12 cellular contexts compared by ENCODE assay signal in genomic region chr13:31050486-31051400, GRCh38.
A peak's percentile ranks its signal among the peaks of the same experiment; 100 is the strongest.
DNase-seq lines count a peak whose midpoint lies in the region; ATAC-seq and TF ChIP-seq lines count a peak whose summit lies in the region.
"Had no signal": no experiment of that assay in that cellular context is flagged by ENCODE, and none has a peak within 500 bp of the region (broad histone marks: within the 10 kb centered on the region; RNA-seq: fewer than 3 reads in every experiment).

No MANE protein-coding gene starts in this region.

- H3K36me3 ChIP-seq in left lung: no peaks in the 10 kb centered on the region
- no peaks in the 10 kb centered on the region for H3K36me3 ChIP-seq in MG63

- WGBS in H9 (ENCODE audit: extremely low coverage, insufficient read length, low lambda C conversion rate): no CpG with 5 or more reads among the region's 6 CpGs

- H4K20me1 ChIP-seq in H9 (ENCODE audit: control insufficient read depth, insufficient read depth, insufficient read length): no peaks in the 10 kb centered on the region

- H3K23ac ChIP-seq in H9 (ENCODE audit: insufficient read length, low read depth, low read length): no peak overlapping the region

- no peak overlapping the region for H3K18ac ChIP-seq in H9 (ENCODE audit: insufficient read length, low read depth, low read length)

- no peak overlapping the region for H2AFZ ChIP-seq in H9 (ENCODE audit: low read length)

- H3K14ac ChIP-seq in H9 (ENCODE audit: insufficient read depth, low read length): no peak overlapping the region

- H2BK120ac ChIP-seq in H9 (ENCODE audit: low read depth, low read length, poor library complexity, severe bottlenecking): no peak overlapping the region

- TF ChIP-seq CTCF in AG04450 (IDR thresholded peaks at IDR 0.05; ENCODE audit: low read depth, low read length) (peak; percentile 57), H9 (conservative IDR thresholded peaks at IDR 0.05) (peak; percentile 40), left lung (IDR thresholded peaks at IDR 0.05) (no peak)

- H3K4me3 ChIP-seq in AG04450 (ENCODE audit: low read depth, low read length) (no peak overlapping the region), left lung (no peak overlapping the region), MG63 (no peak overlapping the region)

- no peaks in the 10 kb centered on the region for H3K27me3 ChIP-seq in AG04450 (ENCODE audit: control insufficient read depth, insufficient read depth, low read length)
- H3K27me3 ChIP-seq in H9 (ENCODE audit: insufficient read depth, low read length): no peaks in the 10 kb centered on the region
- H3K27me3 ChIP-seq in left lung: peaks cover 0 to 17% of the 10 kb centered on the region in 2 donors
- H3K27me3 ChIP-seq in MG63: no peaks in the 10 kb centered on the region

- H2AK5ac ChIP-seq in H9 (ENCODE audit: insufficient read length, low read length): no peak overlapping the region

- CTCF ChIA-PET in AG04450 (lab: Charles Lee): interaction anchor here (0.6 to 2.6 kb wide), 7 partner anchors 15 to 918 kb away, joined by 3 to 6 read pairs (median 4); no protein-coding TSS in a partner anchor

- H3K4me3 Mint-ChIP-seq in H9: no peak overlapping the region
- H3K4me3 Mint-ChIP-seq in T-helper 2 cell treated with Interferon-gamma antibody and Interleukin-4, amounts not matched to agents 5 μg/mL and 100 μg/mL, for 36 hours: no peak overlapping the region

- H3K9ac ChIP-seq in H9 (ENCODE audit: extremely low read depth, insufficient read length, low read length): no peak overlapping the region

- intact Hi-C loops in left lung (cut with DNase I): no loop called here

- no peak overlapping the region for H2BK5ac ChIP-seq in H9 (ENCODE audit: insufficient read length, low read length)

- no peak overlapping the region for H2BK15ac ChIP-seq in H9 (ENCODE audit: low read depth, low read length)

- H3K9me3 Mint-ChIP-seq in H9: no peaks in the 10 kb centered on the region
- H3K9me3 Mint-ChIP-seq in T-helper 2 cell treated with Interferon-gamma antibody and Interleukin-4, amounts not matched to agents 5 μg/mL and 100 μg/mL, for 36 hours: no peaks in the 10 kb centered on the region

- H3K56ac ChIP-seq in H9 (ENCODE audit: insufficient read length, low read depth, low read length): no peak overlapping the region

- no peak overlapping the region for H3K4me2 ChIP-seq in H9 (ENCODE audit: insufficient read depth, insufficient read length, low read length)

- H3K4me1 Mint-ChIP-seq in H9: peaks cover 7 to 10% of the 10 kb centered on the region in 2 experiments
- H3K4me1 Mint-ChIP-seq in T-helper 2 cell treated with Interferon-gamma antibody and Interleukin-4, amounts not matched to agents 5 μg/mL and 100 μg/mL, for 36 hours (ENCODE audit: low read depth): peaks cover 13% of the 10 kb centered on the region

- no peaks in the 10 kb centered on the region for H3K79me2 ChIP-seq in H9 (ENCODE audit: insufficient read depth, low read length)

- H4K91ac ChIP-seq in H9 (ENCODE audit: insufficient read length, low read depth, low read length): no peak overlapping the region

- H3K27ac ChIP-seq in AG04450 (ENCODE audit: low read depth, low read length): no peak overlapping the region
- no peak overlapping the region for H3K27ac ChIP-seq in H9 (ENCODE audit: insufficient read length, low read depth, low read length)
- H3K27ac ChIP-seq in left lung: no peak overlapping the region

- no peak overlapping the region for H4K5ac ChIP-seq in H9 (ENCODE audit: insufficient read length, low read depth, low read length)

- H3K79me1 ChIP-seq in H9 (ENCODE audit: insufficient read depth, low read depth, low read length, poor library complexity, severe bottlenecking): no peaks in the 10 kb centered on the region

- no peak overlapping the region for H2BK20ac ChIP-seq in H9 (ENCODE audit: low read depth, low read length, poor library complexity, severe bottlenecking)

- ATAC-seq in left lung (peak; percentile 7), GM21367 (IDR thresholded peaks at IDR 0.05; ENCODE audit: unreplicated experiment) (no peak)

- H3K36me3 Mint-ChIP-seq in H9 (ENCODE audit: insufficient read depth in 1 of 3, low read depth in 3 of 3): no peaks in the 10 kb centered on the region
- no peaks in the 10 kb centered on the region for H3K36me3 Mint-ChIP-seq in T-helper 2 cell treated with Interferon-gamma antibody and Interleukin-4, amounts not matched to agents 5 μg/mL and 100 μg/mL, for 36 hours (ENCODE audit: low read depth)

- DNase-seq in AG04450 (ENCODE audit: low read depth, low spot score) (no peak), H9 (no peak), left lung (no peak), GOT3 (lab: John Stamatoyannopoulos, UW) (no peak), MG63 (no peak), NCI-H146 treated with DMSO at 0.1 percent for 48 hours (lab: John Stamatoyannopoulos, UW; ENCODE audit: unreplicated experiment) (no peak)
- DNase-seq in T-helper 2 cell treated with Interferon-gamma antibody and Interleukin-4, amounts not matched to agents 5 μg/mL and 100 μg/mL, for 36 hours (ENCODE audit: low spot score): peak; percentile 30
- DNase-seq: activated effector memory CD4-positive, alpha-beta T cell treated with anti-CD3 and anti-CD28 coated beads, Interleukin-2, amount 50 U/mL, for 16 hours; kidney glomerular epithelial cell; NCI-H1092; SHP77 treated with DMSO at 0.1 percent for 48 hours had no signal

- no peak overlapping the region for H2BK12ac ChIP-seq in H9 (ENCODE audit: insufficient read length, low read depth, low read length)

- no peak overlapping the region for H3T11ph ChIP-seq in H9 (ENCODE audit: low read length)

- H3K4me1 ChIP-seq in H9 (ENCODE audit: insufficient read depth, low read length): no peaks in the 10 kb centered on the region
- H3K4me1 ChIP-seq in left lung: peaks cover 11 to 17% of the 10 kb centered on the region in 2 donors

- H4K8ac ChIP-seq in H9 (replicated peaks; ENCODE audit: insufficient read length, low read depth, low read length): no peak overlapping the region

- H3K23me2 ChIP-seq in H9 (ENCODE audit: insufficient read length, low read depth, low read length, poor library complexity, severe bottlenecking): no peaks in the 10 kb centered on the region

- H3K27ac Mint-ChIP-seq in H9: no peak overlapping the region; a peak in 1 of 7 replicates
- no peak overlapping the region for H3K27ac Mint-ChIP-seq in T-helper 2 cell treated with Interferon-gamma antibody and Interleukin-4, amounts not matched to agents 5 μg/mL and 100 μg/mL, for 36 hours

- H3K27me3 Mint-ChIP-seq in H9 (ENCODE audit: low read depth): peaks cover 1% of the 10 kb centered on the region
- H3K27me3 Mint-ChIP-seq in T-helper 2 cell treated with Interferon-gamma antibody and Interleukin-4, amounts not matched to agents 5 μg/mL and 100 μg/mL, for 36 hours (ENCODE audit: low read depth): no peaks in the 10 kb centered on the region

- H3K4ac ChIP-seq in H9 (ENCODE audit: low read depth, low read length): no peak overlapping the region

- POLR2A ChIA-PET in AG04450 (lab: Yijun Ruan, JAX): interaction anchor here (0.7 kb wide), 1 partner anchor 92 kb away, joined by 9 read pairs; no protein-coding TSS in a partner anchor

- H3K9me3 ChIP-seq in AG04450 (ENCODE audit: control insufficient read depth, insufficient read depth, low read length): no peaks in the 10 kb centered on the region
- H3K9me3 ChIP-seq in H9 (ENCODE audit: control insufficient read depth, low read depth, low read length): no peaks in the 10 kb centered on the region
- no peaks in the 10 kb centered on the region for H3K9me3 ChIP-seq in left lung
- H3K9me3 ChIP-seq in MG63: no peaks in the 10 kb centered on the region

Comparison
In these comparisons a context has a peak if more than half of its experiments do, and no peak if none do; other contexts are left out.
1. CTCF ChIP-seq: peak in AG04450 (single experiment) and H9 (single experiment); none in left lung (0 of 2).